In genomic region chr6:118935331-118935668, GRCh38 we compare ENCODE assay signal across 8 cellular contexts. TPM values are rescaled to one million over a fixed set of nuclear protein-coding genes. Genes with fewer than 3 reads are reported as not detected.
A peak's percentile ranks its signal among the peaks of the same experiment; 100 is the strongest.
DNase-seq lines count a peak whose midpoint lies in the region; ATAC-seq and TF ChIP-seq lines count a peak whose summit lies in the region.

No MANE protein-coding gene starts in this region.

- 18 to 22% methylated on average over 1 of the region's 1 CpG for WGBS in transverse colon (ENCODE audit: low coverage in 1 of 2), 2 donors

- POLR2A ChIA-PET in activated CD4-positive, alpha-beta memory T cell treated with anti-CD3 and anti-CD28 coated beads, Interleukin-2, amount 10 ng/mL, durations not matched to agents 7 days and 5 days (lab: Charles Lee), result interaction anchor here (0.6 to 3.2 kb wide), 10 partner anchors 12 to 391 kb away, joined by 3 to 73 read pairs (median 6); partner anchors contain the start of genes ASF1A, CEP85L and FAM184A

- H3K27ac ChIP-seq in transverse colon, result peak overlapping the region; percentile 97 to 99 (median 98)

- peak; percentile 9 for ATAC-seq in GM18505 (IDR thresholded peaks at IDR 0.05; ENCODE audit: unreplicated experiment)
- peak; percentile 5 for ATAC-seq in HG02623 (IDR thresholded peaks at IDR 0.05; ENCODE audit: unreplicated experiment)

- TF ChIP-seq CTCF in kidney epithelial cell (IDR thresholded peaks at IDR 0.05; ENCODE audit: insufficient read depth, low read length, poor library complexity, severe bottlenecking) (no peak), transverse colon (IDR thresholded peaks at IDR 0.05) (no peak)

- no peaks in the 10 kb centered on the region for H3K36me3 ChIP-seq in kidney epithelial cell (ENCODE audit: control insufficient read depth, insufficient read depth, low read length)
- peaks cover 0 to 12% (median 0%) of the 10 kb centered on the region in 4 donors for H3K36me3 ChIP-seq in transverse colon

- no peak for TF ChIP-seq EP300 in transverse colon (IDR thresholded peaks at IDR 0.05; ENCODE audit: low read depth)

- in situ Hi-C loops in transverse colon (cut with MboI; ENCODE audit: low pct_ligation_motif_present in 1 of 4, low pct_unique_long_range_greater_than_20kb in 1 of 4, low sequenced_read_pairs in 3 of 4), result no loop called here

- DNase-seq in activated CD4-positive, alpha-beta memory T cell treated with anti-CD3 and anti-CD28 coated beads, Interleukin-2, amount 10 ng/mL, durations not matched to agents 7 days and 5 days, result no peak
- DNase-seq in kidney epithelial cell (ENCODE audit: low read depth) (no peak), transverse colon (no peak), EL (no peak), NCI-H2171 treated with DMSO at 0.1 percent for 48 hours (lab: John Stamatoyannopoulos, UW) (no peak), NCI-H2029 treated with DMSO at 0.1 percent for 48 hours (lab: John Stamatoyannopoulos, UW) (no peak)

- peak overlapping the region; percentile 81 for H3K4me3 Mint-ChIP-seq in activated CD4-positive, alpha-beta memory T cell treated with anti-CD3 and anti-CD28 coated beads, Interleukin-2, amount 10 ng/mL, durations not matched to agents 7 days and 5 days

- intact Hi-C loops in transverse colon (cut with DNase I; ENCODE audit: low total_unique reads), result loop anchor here (5.0 kb wide), 1 partner anchor 38 kb away; no protein-coding TSS in a partner anchor

- peaks cover 31% of the 10 kb centered on the region for H3K36me3 Mint-ChIP-seq in activated CD4-positive, alpha-beta memory T cell treated with anti-CD3 and anti-CD28 coated beads, Interleukin-2, amount 10 ng/mL, durations not matched to agents 7 days and 5 days (ENCODE audit: low read depth)

- H3K27ac Mint-ChIP-seq in activated CD4-positive, alpha-beta memory T cell treated with anti-CD3 and anti-CD28 coated beads, Interleukin-2, amount 10 ng/mL, durations not matched to agents 7 days and 5 days, result peak overlapping the region; percentile 84

- no peaks in the 10 kb centered on the region for H3K9me3 ChIP-seq in transverse colon

- peak overlapping the region; percentile 71 for H3K4me3 ChIP-seq in kidney epithelial cell (ENCODE audit: low read depth, low read length)
- peak overlapping the region; percentile 66 to 97 (median 84) for H3K4me3 ChIP-seq in transverse colon

- no peak for TF ChIP-seq POLR2A in GM18505 (IDR thresholded peaks at IDR 0.05; ENCODE audit: borderline replicate concordance, extremely low read depth, insufficient read depth, insufficient read length)
- TF ChIP-seq POLR2A in transverse colon (IDR thresholded peaks at IDR 0.05), result no peak

- H3K4me1 Mint-ChIP-seq in activated CD4-positive, alpha-beta memory T cell treated with anti-CD3 and anti-CD28 coated beads, Interleukin-2, amount 10 ng/mL, durations not matched to agents 7 days and 5 days, result peaks cover 28% of the 10 kb centered on the region

- peaks cover 8% of the 10 kb centered on the region for H3K9me3 Mint-ChIP-seq in activated CD4-positive, alpha-beta memory T cell treated with anti-CD3 and anti-CD28 coated beads, Interleukin-2, amount 10 ng/mL, durations not matched to agents 7 days and 5 days

- H3K27me3 Mint-ChIP-seq in activated CD4-positive, alpha-beta memory T cell treated with anti-CD3 and anti-CD28 coated beads, Interleukin-2, amount 10 ng/mL, durations not matched to agents 7 days and 5 days, result no peaks in the 10 kb centered on the region

- CTCF ChIA-PET in activated CD4-positive, alpha-beta memory T cell treated with anti-CD3 and anti-CD28 coated beads, Interleukin-2, amount 10 ng/mL, durations not matched to agents 7 days and 5 days (lab: Charles Lee), result interaction anchor here (0.7 to 1.1 kb wide), 3 partner anchors 38 to 126 kb away, joined by 3 to 4 read pairs (median 4); partner anchors contain the start of gene ASF1A

- H3K27me3 ChIP-seq in kidney epithelial cell (ENCODE audit: control insufficient read depth, insufficient read depth, low read length) (no peaks in the 10 kb centered on the region), transverse colon (no peaks in the 10 kb centered on the region)

- peaks cover 0 to 16% (median 10%) of the 10 kb centered on the region in 4 donors for H3K4me1 ChIP-seq in transverse colon

RNA-seq across cellular contexts. Expression of gene MCM9, which starts 0.3 kb away (rescaled TPM):
- 10 to 100 TPM; 14.8 to 15.7 TPM for total RNA-seq in activated CD4-positive, alpha-beta memory T cell treated with anti-CD3 and anti-CD28 coated beads, Interleukin-2, amount 10 ng/mL, durations not matched to agents 7 days and 5 days
- total RNA-seq in kidney epithelial cell, result 14.2 and 17.9 TPM in 2 replicates
- 10 to 100 TPM in 3 of 4 donors, 1 to 10 TPM in 1; 5.2 to 27.6 (median 19.0) TPM for total RNA-seq in transverse colon

RNA-seq across cellular contexts. Expression of gene ASF1A, which starts 41.3 kb away (rescaled TPM):
- 10 to 100 TPM; 55.7 to 59.8 TPM for total RNA-seq in activated CD4-positive, alpha-beta memory T cell treated with anti-CD3 and anti-CD28 coated beads, Interleukin-2, amount 10 ng/mL, durations not matched to agents 7 days and 5 days
- 16.2 and 17.9 TPM in 2 replicates for total RNA-seq in kidney epithelial cell
- 10 to 100 TPM in 1 of 4 donors, 1 to 10 TPM in 1, under 1 TPM in 1, not detected in 1; 0.20 to 10.4 (median 9.7) TPM for total RNA-seq in transverse colon
